In the genomic region with DNA sequence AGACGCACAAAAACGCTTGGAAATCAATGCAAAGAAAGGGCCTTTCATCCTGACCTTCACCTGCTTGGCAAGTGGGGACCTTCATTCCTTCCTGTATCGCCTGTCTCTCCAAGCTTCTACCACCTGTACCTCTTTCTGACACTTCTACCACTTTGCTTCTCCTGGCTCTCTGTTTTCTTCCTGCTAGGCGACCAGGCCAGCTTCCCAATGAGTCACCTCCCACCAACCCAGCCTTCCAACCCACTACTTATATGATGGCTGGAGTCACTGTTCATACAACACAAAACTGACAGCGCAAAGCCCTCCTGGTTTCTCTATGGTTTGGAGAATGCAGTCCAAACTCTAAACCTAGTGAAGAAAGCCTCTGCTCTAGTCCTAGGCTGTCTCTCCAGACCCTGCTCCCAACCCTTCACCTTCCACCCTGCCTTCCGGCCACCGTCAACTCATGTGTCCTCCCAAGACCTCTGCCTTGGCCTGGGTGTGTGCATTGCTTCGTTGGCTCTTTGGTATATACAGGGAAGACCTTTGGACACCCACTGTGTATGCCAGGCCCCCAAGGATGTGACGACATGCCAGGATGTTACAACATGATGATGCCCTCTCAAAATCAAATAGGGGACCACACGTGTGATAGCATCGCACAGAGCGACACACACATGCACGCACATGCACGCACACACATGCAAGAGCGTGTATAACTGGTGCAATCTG, we compare ENCODE assay signal across 18 cellular contexts.
"Had no signal": no experiment of that assay in that cellular context is flagged by ENCODE, and none has a peak within 500 bp of the region (broad histone marks: within the 10 kb centered on the region; RNA-seq: fewer than 3 reads in every experiment).

No MANE protein-coding gene starts in this region.

- H3K4me3 ChIP-seq: esophagus muscularis mucosa, lung, right lobe of liver had no signal

- H3K27ac ChIP-seq: esophagus muscularis mucosa, right lobe of liver had no signal

- H3K36me3 Mint-ChIP-seq: activated CD8-positive, alpha-beta memory T cell treated with anti-CD3 and anti-CD28 coated beads, Interleukin-2, amount 10 ng/mL, durations not matched to agents 7 days and 5 days; activated naive CD8-positive, alpha-beta T cell treated with anti-CD3 and anti-CD28 coated beads for 36 hours had no signal

- H3K9me3 Mint-ChIP-seq: activated naive CD8-positive, alpha-beta T cell treated with anti-CD3 and anti-CD28 coated beads for 36 hours; activated T-cell treated with anti-CD3 and anti-CD28 coated beads, Interleukin-2, amount 50 U/mL, for 72 hours; dendritic cell treated with granulocyte-macrophage colony-stimulating factor and Interleukin-4, amounts not matched to agents 40 ng/mL and 50 ng/mL, for 4 days; endodermal cell had no signal

- DNase-seq: activated CD4-positive, alpha-beta T cell treated with anti-CD3 and anti-CD28 coated beads for 1 hour; activated CD4-positive, alpha-beta T cell treated with anti-CD3 and anti-CD28 coated beads, Interleukin-2, amount 50 U/mL, for 48 hours; activated CD8-positive, alpha-beta memory T cell treated with anti-CD3 and anti-CD28 coated beads, Interleukin-2, amount 10 ng/mL, durations not matched to agents 7 days and 5 days; activated gamma-delta T cell treated with Interleukin-2 at 50 U/mL for 16 hours; activated naive CD8-positive, alpha-beta T cell treated with anti-CD3 and anti-CD28 coated beads for 36 hours; activated T-cell treated with anti-CD3 and anti-CD28 coated beads, Interleukin-2, amount 50 U/mL, for 72 hours; aorta; endodermal cell; glutamatergic neuron; midbrain; right lobe of liver; stimulated activated CD4-positive, alpha-beta T cell treated with anti-CD3 and anti-CD28 coated beads, Interleukin-2, amount 100 ng/mL, for 24 hours; stimulated activated naive CD4-positive, alpha-beta T cell; T-helper 9 cell; trophoblast cell had no signal

- ATAC-seq: activated CD8-positive, alpha-beta memory T cell treated with anti-CD3 and anti-CD28 coated beads, Interleukin-2, amount 10 ng/mL, durations not matched to agents 7 days and 5 days; activated T-cell treated with anti-CD3 and anti-CD28 coated beads, Interleukin-2, amount 50 U/mL, for 72 hours had no signal

- H3K4me3 Mint-ChIP-seq: activated CD8-positive, alpha-beta memory T cell treated with anti-CD3 and anti-CD28 coated beads, Interleukin-2, amount 10 ng/mL, durations not matched to agents 7 days and 5 days; activated naive CD8-positive, alpha-beta T cell treated with anti-CD3 and anti-CD28 coated beads for 36 hours; activated T-cell treated with anti-CD3 and anti-CD28 coated beads, Interleukin-2, amount 50 U/mL, for 72 hours; dendritic cell treated with granulocyte-macrophage colony-stimulating factor and Interleukin-4, amounts not matched to agents 40 ng/mL and 50 ng/mL, for 4 days; endodermal cell had no signal

- H3K4me1 Mint-ChIP-seq: activated CD8-positive, alpha-beta memory T cell treated with anti-CD3 and anti-CD28 coated beads, Interleukin-2, amount 10 ng/mL, durations not matched to agents 7 days and 5 days; activated naive CD8-positive, alpha-beta T cell treated with anti-CD3 and anti-CD28 coated beads for 36 hours had no signal

- H3K9me3 ChIP-seq: esophagus muscularis mucosa, right lobe of liver had no signal

- H3K4me1 ChIP-seq: esophagus muscularis mucosa, right lobe of liver had no signal

- H3K27me3 Mint-ChIP-seq: dendritic cell treated with granulocyte-macrophage colony-stimulating factor and Interleukin-4, amounts not matched to agents 40 ng/mL and 50 ng/mL, for 4 days had no signal

- H3K27me3 ChIP-seq: esophagus muscularis mucosa, right lobe of liver had no signal

- H3K27ac Mint-ChIP-seq: activated CD8-positive, alpha-beta memory T cell treated with anti-CD3 and anti-CD28 coated beads, Interleukin-2, amount 10 ng/mL, durations not matched to agents 7 days and 5 days; activated naive CD8-positive, alpha-beta T cell treated with anti-CD3 and anti-CD28 coated beads for 36 hours; activated T-cell treated with anti-CD3 and anti-CD28 coated beads, Interleukin-2, amount 50 U/mL, for 72 hours; dendritic cell treated with granulocyte-macrophage colony-stimulating factor and Interleukin-4, amounts not matched to agents 40 ng/mL and 50 ng/mL, for 4 days had no signal
